In the genomic region with DNA sequence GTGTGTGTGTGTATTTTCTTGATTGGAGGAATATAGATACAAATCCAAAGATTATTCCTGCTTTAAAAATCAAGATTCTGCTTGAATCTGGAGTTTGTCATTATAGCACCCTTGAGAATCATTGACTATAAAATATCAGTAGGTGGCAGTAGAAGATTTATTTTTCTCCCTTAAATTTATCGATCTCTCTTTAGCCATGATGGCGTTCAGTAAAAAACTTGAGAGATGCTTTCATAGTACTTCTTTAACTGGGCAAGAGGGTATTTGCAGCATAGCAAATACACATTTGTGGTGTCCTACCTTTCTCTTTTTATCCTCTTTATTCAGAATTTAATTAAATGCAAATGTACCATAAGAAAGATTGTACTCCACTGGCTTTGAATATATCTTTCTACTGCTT, we compare ENCODE assay signal across 8 cellular contexts.
DNase-seq lines count a peak whose midpoint lies in the region; ATAC-seq and TF ChIP-seq lines count a peak whose summit lies in the region.

No MANE protein-coding gene starts in this region.

- no peak overlapping the region for H3K4me3 Mint-ChIP-seq in CD8-positive, alpha-beta T cell
- no peak overlapping the region for H3K4me3 Mint-ChIP-seq in activated naive CD4-positive, alpha-beta T cell treated with anti-CD3 and anti-CD28 coated beads for 36 hours

- TF ChIP-seq POLR2A in thyroid gland (IDR thresholded peaks at IDR 0.05) = no peak

- no peaks in the 10 kb centered on the region for H3K9me3 ChIP-seq in CD8-positive, alpha-beta T cell (ENCODE audit: low read length)
- no peaks in the 10 kb centered on the region for H3K9me3 ChIP-seq in thyroid gland

- POLR2A ChIA-PET in CD8-positive, alpha-beta T cell (lab: Charles Lee) = interaction anchor here (1.9 kb wide), 1 partner anchor 517 kb away, joined by 5 read pairs; a partner anchor contains a TSS

- intact Hi-C loops in CD8-positive, alpha-beta T cell (cut with DNase I, micrococcal nuclease) = loop anchor here (1.0 to 10.0 kb wide), 6 partner anchors 236 to 553 kb away; a partner anchor contains a TSS
- intact Hi-C loops in thyroid gland (cut with DNase I) = loop anchor here (10.0 kb wide), 1 partner anchor 518 kb away; a partner anchor contains a TSS
- intact Hi-C loops in activated naive CD4-positive, alpha-beta T cell treated with anti-CD3 and anti-CD28 coated beads for 36 hours (cut with micrococcal nuclease) = loop anchor here (1.0 to 2.0 kb wide), 5 partner anchors 66 to 553 kb away; no protein-coding TSS in a partner anchor

- WGBS in thyroid gland, 2 donors = 3 to 7% methylated on average over 2 of the region's 2 CpGs

- H3K27ac ChIP-seq in CD8-positive, alpha-beta T cell (ENCODE audit: low read depth, low read length) = no peak overlapping the region
- H3K27ac ChIP-seq in thyroid gland = no peak overlapping the region

- peak; percentile 49 for TF ChIP-seq CTCF in CD8-positive, alpha-beta T cell (IDR thresholded peaks at IDR 0.05)
- peak in 4 of 6 experiments; percentile 33 to 79 (median 56) for TF ChIP-seq CTCF in thyroid gland (IDR thresholded peaks at IDR 0.05)

- H3K27me3 ChIP-seq in CD8-positive, alpha-beta T cell (ENCODE audit: insufficient read depth, low read length) = no peaks in the 10 kb centered on the region
- no peaks in the 10 kb centered on the region for H3K27me3 ChIP-seq in thyroid gland

- no peak overlapping the region for H3K4me3 ChIP-seq in CD8-positive, alpha-beta T cell (ENCODE audit: low read depth, low read length)
- no peak overlapping the region for H3K4me3 ChIP-seq in thyroid gland (replicated peaks in 1 of 3)

- no peak for ATAC-seq in CD8-positive, alpha-beta T cell
- peak; percentile 81 for ATAC-seq in GM21423 (IDR thresholded peaks at IDR 0.05; ENCODE audit: unreplicated experiment)
- ATAC-seq in GM19455 (IDR thresholded peaks at IDR 0.05; ENCODE audit: unreplicated experiment) = no peak

- CTCF ChIA-PET in CD8-positive, alpha-beta T cell (lab: Charles Lee) = interaction anchor here (0.8 to 5.0 kb wide), 13 partner anchors 9 to 566 kb away, joined by 3 to 68 read pairs (median 4); a partner anchor contains a TSS
- CTCF ChIA-PET in activated naive CD4-positive, alpha-beta T cell treated with anti-CD3 and anti-CD28 coated beads for 36 hours (lab: Charles Lee) = interaction anchor here (0.6 to 3.5 kb wide), 12 partner anchors 14 to 556 kb away, joined by 3 to 34 read pairs (median 3); a partner anchor contains a TSS

- peaks cover 2% of the 10 kb centered on the region for H3K27me3 Mint-ChIP-seq in CD8-positive, alpha-beta T cell (ENCODE audit: low read depth)
- H3K27me3 Mint-ChIP-seq in activated naive CD4-positive, alpha-beta T cell treated with anti-CD3 and anti-CD28 coated beads for 36 hours (ENCODE audit: low read depth) = peaks cover 7% of the 10 kb centered on the region

- no peaks in the 10 kb centered on the region for H3K9me3 Mint-ChIP-seq in CD8-positive, alpha-beta T cell
- H3K9me3 Mint-ChIP-seq in activated naive CD4-positive, alpha-beta T cell treated with anti-CD3 and anti-CD28 coated beads for 36 hours = no peaks in the 10 kb centered on the region

- no peak overlapping the region for H3K27ac Mint-ChIP-seq in CD8-positive, alpha-beta T cell
- H3K27ac Mint-ChIP-seq in activated naive CD4-positive, alpha-beta T cell treated with anti-CD3 and anti-CD28 coated beads for 36 hours = no peak overlapping the region

- DNase-seq in CD8-positive, alpha-beta T cell = no peak
- DNase-seq in NCI-H2107 treated with DMSO at 0.1 percent for 48 hours (lab: John Stamatoyannopoulos, UW; ENCODE audit: unreplicated experiment) = peak; percentile 40
- DNase-seq in amniotic epithelial cell (ENCODE audit: low read depth) = peak; percentile 36
- DNase-seq in inferior parietal cortex (ENCODE audit: extremely low spot score) = peak; percentile 52
- no peak for DNase-seq in thyroid gland
- DNase-seq in activated naive CD4-positive, alpha-beta T cell treated with anti-CD3 and anti-CD28 coated beads for 36 hours = no peak

- no peaks in the 10 kb centered on the region for H3K36me3 ChIP-seq in CD8-positive, alpha-beta T cell (ENCODE audit: insufficient read depth, low read length)
- H3K36me3 ChIP-seq in thyroid gland = no peaks in the 10 kb centered on the region

- H3K4me1 Mint-ChIP-seq in CD8-positive, alpha-beta T cell (ENCODE audit: low read depth) = peaks cover 11% of the 10 kb centered on the region
- peaks cover 4% of the 10 kb centered on the region for H3K4me1 Mint-ChIP-seq in activated naive CD4-positive, alpha-beta T cell treated with anti-CD3 and anti-CD28 coated beads for 36 hours (ENCODE audit: low read depth)

- peaks cover 4% of the 10 kb centered on the region for H3K4me1 ChIP-seq in CD8-positive, alpha-beta T cell (ENCODE audit: insufficient read depth, low read length)
- peaks cover 0 to 16% of the 10 kb centered on the region in 2 donors for H3K4me1 ChIP-seq in thyroid gland

- H3K36me3 Mint-ChIP-seq in CD8-positive, alpha-beta T cell = no peaks in the 10 kb centered on the region
- no peaks in the 10 kb centered on the region for H3K36me3 Mint-ChIP-seq in activated naive CD4-positive, alpha-beta T cell treated with anti-CD3 and anti-CD28 coated beads for 36 hours (ENCODE audit: low read depth)

Comparison
In these comparisons a context has a peak if more than half of its experiments do, and no peak if none do; other contexts are left out.
1. DNase-seq: peak in NCI-H2107 treated with DMSO at 0.1 percent for 48 hours (single experiment), amniotic epithelial cell (single experiment) and inferior parietal cortex (single experiment); none in CD8-positive, alpha-beta T cell (0 of 7), thyroid gland (0 of 2) and activated naive CD4-positive, alpha-beta T cell treated with anti-CD3 and anti-CD28 coated beads for 36 hours (single experiment).